Comparison of ENCODE assay signal across 1 cellular context in the genomic region with DNA sequence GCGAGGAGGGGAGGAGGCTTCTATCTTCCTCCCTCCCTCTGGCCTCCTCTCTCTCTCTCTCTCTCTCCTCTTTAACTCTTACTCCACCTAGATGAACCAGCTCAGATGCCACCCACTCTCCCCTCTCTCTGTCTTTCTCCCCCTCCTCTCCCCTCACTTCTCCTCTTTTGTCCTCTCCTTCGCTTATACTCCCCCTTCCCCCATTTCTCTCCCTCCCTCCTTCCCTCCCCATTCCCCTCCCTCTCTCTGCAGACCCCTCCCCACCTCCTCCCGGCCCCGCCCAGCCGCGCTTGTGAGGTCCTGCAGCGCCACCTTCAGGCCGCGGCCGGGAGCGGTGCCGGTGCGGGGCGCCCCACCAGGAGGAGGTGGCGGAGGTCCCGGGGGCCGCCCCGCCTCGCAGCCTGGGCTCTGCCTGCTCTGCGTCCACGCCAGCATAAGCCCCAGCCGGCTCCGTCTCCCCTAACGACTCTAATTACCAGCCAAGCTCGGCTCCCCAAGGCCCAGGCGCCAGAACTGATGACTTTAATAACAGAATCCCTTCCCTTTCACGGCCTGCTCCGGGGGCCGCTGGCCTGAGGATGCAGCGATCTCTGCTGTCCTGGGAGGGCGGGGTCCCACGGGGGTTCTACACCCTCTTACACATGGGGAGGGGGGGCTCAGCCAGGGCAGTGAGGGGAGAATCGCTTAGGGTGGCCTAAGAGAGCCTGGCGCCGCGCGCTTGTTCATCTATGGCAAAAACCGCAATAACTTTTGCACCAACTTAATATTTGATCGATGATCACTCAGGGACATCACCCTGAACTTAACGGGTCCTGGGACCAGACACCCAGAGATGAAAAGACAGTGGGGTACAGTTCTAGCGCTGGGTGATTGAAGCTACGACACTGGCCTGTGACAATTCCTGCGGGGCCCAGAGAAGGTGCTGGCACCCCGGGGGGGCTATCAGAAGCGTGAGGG.
TF ChIP-seq lines count a peak whose summit lies in the region.

No MANE protein-coding gene starts in this region.

TF ChIP-seq in SK-N-SH treated with all-trans-retinoic acid at 6 μM for 48 hours, 23 proteins besides CTCF, POLR2A, EP300 and RAD21 (continued from another document):
- TF ChIP-seq, protein P1, sequence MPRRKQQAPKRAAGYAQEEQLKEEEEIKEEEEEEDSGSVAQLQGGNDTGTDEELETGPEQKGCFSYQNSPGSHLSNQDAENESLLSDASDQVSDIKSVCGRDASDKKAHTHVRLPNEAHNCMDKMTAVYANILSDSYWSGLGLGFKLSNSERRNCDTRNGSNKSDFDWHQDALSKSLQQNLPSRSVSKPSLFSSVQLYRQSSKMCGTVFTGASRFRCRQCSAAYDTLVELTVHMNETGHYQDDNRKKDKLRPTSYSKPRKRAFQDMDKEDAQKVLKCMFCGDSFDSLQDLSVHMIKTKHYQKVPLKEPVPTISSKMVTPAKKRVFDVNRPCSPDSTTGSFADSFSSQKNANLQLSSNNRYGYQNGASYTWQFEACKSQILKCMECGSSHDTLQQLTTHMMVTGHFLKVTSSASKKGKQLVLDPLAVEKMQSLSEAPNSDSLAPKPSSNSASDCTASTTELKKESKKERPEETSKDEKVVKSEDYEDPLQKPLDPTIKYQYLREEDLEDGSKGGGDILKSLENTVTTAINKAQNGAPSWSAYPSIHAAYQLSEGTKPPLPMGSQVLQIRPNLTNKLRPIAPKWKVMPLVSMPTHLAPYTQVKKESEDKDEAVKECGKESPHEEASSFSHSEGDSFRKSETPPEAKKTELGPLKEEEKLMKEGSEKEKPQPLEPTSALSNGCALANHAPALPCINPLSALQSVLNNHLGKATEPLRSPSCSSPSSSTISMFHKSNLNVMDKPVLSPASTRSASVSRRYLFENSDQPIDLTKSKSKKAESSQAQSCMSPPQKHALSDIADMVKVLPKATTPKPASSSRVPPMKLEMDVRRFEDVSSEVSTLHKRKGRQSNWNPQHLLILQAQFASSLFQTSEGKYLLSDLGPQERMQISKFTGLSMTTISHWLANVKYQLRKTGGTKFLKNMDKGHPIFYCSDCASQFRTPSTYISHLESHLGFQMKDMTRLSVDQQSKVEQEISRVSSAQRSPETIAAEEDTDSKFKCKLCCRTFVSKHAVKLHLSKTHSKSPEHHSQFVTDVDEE (CRISPR knock-in tag; IDR thresholded peaks at IDR 0.05), result no peak
- TF ChIP-seq OSR1 (CRISPR knock-in tag; IDR thresholded peaks at IDR 0.05) (no peak), ESRRG (CRISPR knock-in tag; IDR thresholded peaks at IDR 0.05) (no peak), TCF4 (CRISPR knock-in tag; IDR thresholded peaks at IDR 0.05; ENCODE audit: borderline replicate concordance) (no peak), ZNF565 (CRISPR knock-in tag; conservative IDR thresholded peaks at IDR 0.05; ENCODE audit: low read depth) (no peak)
